Comparison of ENCODE assay signal across 1 cellular context in genomic region chr6:109130065-109130464, GRCh38.
TF ChIP-seq lines count a peak whose summit lies in the region.

No MANE protein-coding gene starts in this region.

TF ChIP-seq in GM23338, 12 proteins besides CTCF, POLR2A, EP300 and RAD21 (continued from another document):
- no peak for TF ChIP-seq REST (IDR thresholded peaks at IDR 0.05; ENCODE audit: unreplicated experiment)
- no peak for TF ChIP-seq EZH2 (IDR thresholded peaks at IDR 0.05; ENCODE audit: low read depth, unreplicated experiment)
- TF ChIP-seq JUNB (IDR thresholded peaks at IDR 0.05; ENCODE audit: unreplicated experiment), result no peak
- TF ChIP-seq NANOG (IDR thresholded peaks at IDR 0.05; ENCODE audit: borderline replicate concordance), result no peak
- no peak for TF ChIP-seq ETS1 (IDR thresholded peaks at IDR 0.05)
- TF ChIP-seq EZH2phosphoT487 (IDR thresholded peaks at IDR 0.05; ENCODE audit: unreplicated experiment), result no peak
- no peak for TF ChIP-seq STAT1 (IDR thresholded peaks at IDR 0.05; ENCODE audit: unreplicated experiment)
- no peak for TF ChIP-seq CREB1 (CRISPR knock-in tag; IDR thresholded peaks at IDR 0.05; ENCODE audit: low read depth)
TF ChIP-seq in GM23338: peak in this region for 0.
